ENCODE assay signal across 2 cellular contexts in genomic region chr7:100891555-100891954, GRCh38.
A peak's percentile ranks its signal among the peaks of the same experiment; 100 is the strongest.
TF ChIP-seq lines count a peak whose summit lies in the region.

No MANE protein-coding gene starts in this region.

TF ChIP-seq in HEK293, 187 proteins besides CTCF, POLR2A, EP300 and RAD21:
- TF ChIP-seq ZEB2 (tag by site-specific recombination; IDR thresholded peaks at IDR 0.05) = 0 out of 2 replicates have a peak, but pooled peaks have one; percentile 42
- TF ChIP-seq REPIN1 (tag by site-specific recombination; IDR thresholded peaks at IDR 0.05; ENCODE audit: low read depth) = no peak
- no peak for TF ChIP-seq ZNF513 (tag by site-specific recombination; IDR thresholded peaks at IDR 0.05)
- 0 out of 2 replicates have a peak, but pooled peaks have one; percentile 60 for TF ChIP-seq ZNF362 (tag by site-specific recombination; IDR thresholded peaks at IDR 0.05)
- peak; percentile 55 for TF ChIP-seq KLF8 (tag by site-specific recombination; IDR thresholded peaks at IDR 0.05)
- TF ChIP-seq ZNF510 (tag by site-specific recombination; IDR thresholded peaks at IDR 0.05; ENCODE audit: insufficient replicate concordance) = no peak
- TF ChIP-seq PRDM1 (tag by site-specific recombination; IDR thresholded peaks at IDR 0.05) = peak; percentile 60
- no peak for TF ChIP-seq ZNF174 (tag by site-specific recombination; IDR thresholded peaks at IDR 0.05)
- peak; percentile 59 for TF ChIP-seq ZBTB17 (tag by site-specific recombination; IDR thresholded peaks at IDR 0.05)

TF ChIP-seq in K562, 482 proteins besides CTCF, POLR2A, EP300 and RAD21:
- TF ChIP-seq FOSL1 (tag; conservative IDR thresholded peaks at IDR 0.05) (peak; percentile 27; the same call in 1 of the 2 replicates), ZNF384 (IDR thresholded peaks at IDR 0.05; ENCODE audit: low read depth, low read length) (peak; percentile 70), HMBOX1 (IDR thresholded peaks at IDR 0.05) (0 out of 2 replicates have a peak, but pooled peaks have one; percentile 20), RBM17 (IDR thresholded peaks at IDR 0.05; ENCODE audit: borderline replicate concordance, low read depth, low read length) (no peak)
